ENCODE assay signal across 15 cellular contexts in genomic region chr20:1364106-1364505, GRCh38. TPM values are rescaled to one million over a fixed set of nuclear protein-coding genes. Genes with fewer than 3 reads are reported as not detected.
DNase-seq lines count a peak whose midpoint lies in the region; ATAC-seq lines count a peak whose summit lies in the region.
"Had no signal": no experiment of that assay in that cellular context is flagged by ENCODE, and none has a peak within 500 bp of the region (broad histone marks: within the 10 kb centered on the region; RNA-seq: fewer than 3 reads in every experiment).

No MANE protein-coding gene starts in this region.

- no peaks in the 10 kb centered on the region for H3K79me2 ChIP-seq in mesendoderm (ENCODE audit: control insufficient read depth, insufficient read depth, low read length)

- H2BK120ac ChIP-seq in mesendoderm (ENCODE audit: low read depth, low read length): no peak overlapping the region

- H3K4me3 Mint-ChIP-seq in activated CD4-positive, alpha-beta T cell treated with anti-CD3 and anti-CD28 coated beads, Interleukin-2, amount 10 ng/mL, durations not matched to agents 24 days and 14 days: peak overlapping the region; percentile 58
- no peak overlapping the region for H3K4me3 Mint-ChIP-seq in IgD-negative memory B cell
- peak overlapping the region; percentile 46 for H3K4me3 Mint-ChIP-seq in activated T-helper 17 cell treated with anti-CD3 and anti-CD28 coated beads, Interleukin-2, amount 50 U/mL, for 72 hours
- H3K4me3 Mint-ChIP-seq in naive thymus-derived CD8-positive, alpha-beta T cell: peak overlapping the region; percentile 20 to 81 (median 64)

- peaks cover 69% of the 10 kb centered on the region for H3K4me1 Mint-ChIP-seq in activated CD4-positive, alpha-beta T cell treated with anti-CD3 and anti-CD28 coated beads, Interleukin-2, amount 10 ng/mL, durations not matched to agents 24 days and 14 days
- H3K4me1 Mint-ChIP-seq in IgD-negative memory B cell: peaks cover 7 to 21% (median 18%) of the 10 kb centered on the region in 3 donors
- peaks cover 61% of the 10 kb centered on the region for H3K4me1 Mint-ChIP-seq in activated T-helper 17 cell treated with anti-CD3 and anti-CD28 coated beads, Interleukin-2, amount 50 U/mL, for 72 hours
- peaks cover 32 to 68% (median 43%) of the 10 kb centered on the region in 4 donors for H3K4me1 Mint-ChIP-seq in naive thymus-derived CD8-positive, alpha-beta T cell

- H3K56ac ChIP-seq in mesendoderm (ENCODE audit: low read length): no peak overlapping the region

- intact Hi-C loops in activated CD4-positive, alpha-beta T cell treated with anti-CD3 and anti-CD28 coated beads, Interleukin-2, amount 10 ng/mL, durations not matched to agents 24 days and 14 days (cut with micrococcal nuclease): loop anchor here (1.0 to 10.0 kb wide), 2 partner anchors 13 to 301 kb away; no protein-coding TSS in a partner anchor

- no peak overlapping the region for H4K5ac ChIP-seq in mesendoderm (ENCODE audit: low read length)

- H3K23ac ChIP-seq in mesendoderm (ENCODE audit: low read length): no peak overlapping the region

- no peak overlapping the region for H3K4me3 ChIP-seq in mesendoderm (ENCODE audit: low read length)
- H3K4me3 ChIP-seq: A549, testis had no signal

- no peak overlapping the region for H3K4ac ChIP-seq in mesendoderm (ENCODE audit: low read depth, low read length)

- peak; percentile 86 for DNase-seq in activated CD4-positive, alpha-beta T cell treated with anti-CD3 and anti-CD28 coated beads, Interleukin-2, amount 10 ng/mL, durations not matched to agents 24 days and 14 days
- DNase-seq in activated CD4-positive, alpha-beta T cell treated with anti-CD3 and anti-CD28 coated beads for 48 hours: no peak
- peak in 4 of 10 donors; percentile 11 to 17 (median 14) for DNase-seq in naive thymus-derived CD8-positive, alpha-beta T cell
- DNase-seq in NCI-H1417 treated with DMSO at 0.1 percent for 48 hours (lab: John Stamatoyannopoulos, UW) (no peak), mesendoderm (no peak)
- DNase-seq: GDM1; head of caudate nucleus; NCI-H226; stimulated activated CD4-positive, alpha-beta T cell treated with anti-CD3 and anti-CD28 coated beads, Interleukin-12 subunit alpha, Interleukin-12 subunit beta, amount 100 ng/mL, for 4 hours; testis had no signal

- no peak for ATAC-seq in activated T-helper 17 cell treated with anti-CD3 and anti-CD28 coated beads, Interleukin-2, amount 50 U/mL, for 72 hours (replicated peaks)
- ATAC-seq in naive thymus-derived CD8-positive, alpha-beta T cell: peak; percentile 58 to 65
- ATAC-seq in GM18519 (IDR thresholded peaks at IDR 0.05; ENCODE audit: low FRiP score, unreplicated experiment): no peak
- ATAC-seq: HCT116 had no signal

- H4K8ac ChIP-seq in mesendoderm (ENCODE audit: low read depth, low read length): no peak overlapping the region

- no peak overlapping the region for H3K9ac ChIP-seq in mesendoderm (ENCODE audit: low read length)

- H3K9me3 Mint-ChIP-seq in activated CD4-positive, alpha-beta T cell treated with anti-CD3 and anti-CD28 coated beads, Interleukin-2, amount 10 ng/mL, durations not matched to agents 24 days and 14 days: peaks cover 5% of the 10 kb centered on the region
- H3K9me3 Mint-ChIP-seq in IgD-negative memory B cell: no peaks in the 10 kb centered on the region
- no peaks in the 10 kb centered on the region for H3K9me3 Mint-ChIP-seq in activated T-helper 17 cell treated with anti-CD3 and anti-CD28 coated beads, Interleukin-2, amount 50 U/mL, for 72 hours
- H3K9me3 Mint-ChIP-seq in naive thymus-derived CD8-positive, alpha-beta T cell: peaks cover 0 to 4% (median 0%) of the 10 kb centered on the region in 9 donors

- no CpG with 5 or more reads among the region's 2 CpGs for WGBS in mesendoderm (ENCODE audit: extremely low coverage, insufficient coverage, low lambda C conversion rate)

- H3K27me3 ChIP-seq in mesendoderm (ENCODE audit: insufficient read depth, low read length, poor library complexity): no peaks in the 10 kb centered on the region
- H3K27me3 ChIP-seq: testis had no signal

- H3K27ac ChIP-seq in mesendoderm (ENCODE audit: low read depth, low read length): no peak overlapping the region
- H3K27ac ChIP-seq: A549, testis had no signal

- H3K27me3 Mint-ChIP-seq in activated CD4-positive, alpha-beta T cell treated with anti-CD3 and anti-CD28 coated beads, Interleukin-2, amount 10 ng/mL, durations not matched to agents 24 days and 14 days: no peaks in the 10 kb centered on the region
- H3K27me3 Mint-ChIP-seq in IgD-negative memory B cell: no peaks in the 10 kb centered on the region
- no peaks in the 10 kb centered on the region for H3K27me3 Mint-ChIP-seq in activated T-helper 17 cell treated with anti-CD3 and anti-CD28 coated beads, Interleukin-2, amount 50 U/mL, for 72 hours
- H3K27me3 Mint-ChIP-seq in naive thymus-derived CD8-positive, alpha-beta T cell: no peaks in the 10 kb centered on the region

- peak overlapping the region; percentile 79 for H3K27ac Mint-ChIP-seq in activated CD4-positive, alpha-beta T cell treated with anti-CD3 and anti-CD28 coated beads, Interleukin-2, amount 10 ng/mL, durations not matched to agents 24 days and 14 days
- H3K27ac Mint-ChIP-seq in IgD-negative memory B cell: peak overlapping the region in 2 of 3 donors; percentile 3 to 23
- peak overlapping the region; percentile 50 for H3K27ac Mint-ChIP-seq in activated T-helper 17 cell treated with anti-CD3 and anti-CD28 coated beads, Interleukin-2, amount 50 U/mL, for 72 hours
- H3K27ac Mint-ChIP-seq in naive thymus-derived CD8-positive, alpha-beta T cell: peak overlapping the region; percentile 33 to 91 (median 78)

- no peak overlapping the region for H2AK5ac ChIP-seq in mesendoderm (ENCODE audit: low read length)

- H3K4me2 ChIP-seq in mesendoderm (ENCODE audit: low read length): no peak overlapping the region
- H3K4me2 ChIP-seq: A549 had no signal

- no peak overlapping the region for H2BK5ac ChIP-seq in mesendoderm (ENCODE audit: low read length)

- H2BK15ac ChIP-seq in mesendoderm (replicated peaks; ENCODE audit: low read depth): no peak overlapping the region

- H3K4me1 ChIP-seq in mesendoderm (ENCODE audit: control insufficient read depth, low read depth, low read length): no peaks in the 10 kb centered on the region
- H3K4me1 ChIP-seq: testis had no signal

- H3K36me3 Mint-ChIP-seq in activated CD4-positive, alpha-beta T cell treated with anti-CD3 and anti-CD28 coated beads, Interleukin-2, amount 10 ng/mL, durations not matched to agents 24 days and 14 days (ENCODE audit: low read depth): peaks cover 79% of the 10 kb centered on the region
- H3K36me3 Mint-ChIP-seq in IgD-negative memory B cell: peaks cover 7% of the 10 kb centered on the region
- peaks cover 97% of the 10 kb centered on the region for H3K36me3 Mint-ChIP-seq in activated T-helper 17 cell treated with anti-CD3 and anti-CD28 coated beads, Interleukin-2, amount 50 U/mL, for 72 hours (ENCODE audit: low read depth)
- peaks cover 4 to 62% (median 41%) of the 10 kb centered on the region in 3 donors for H3K36me3 Mint-ChIP-seq in naive thymus-derived CD8-positive, alpha-beta T cell

- no peaks in the 10 kb centered on the region for H3K36me3 ChIP-seq in mesendoderm (ENCODE audit: control insufficient read depth, insufficient read depth, low read length)

- POLR2A ChIA-PET in naive thymus-derived CD8-positive, alpha-beta T cell (lab: Charles Lee): no interaction called here

- no peak overlapping the region for H3K18ac ChIP-seq in mesendoderm (ENCODE audit: low read length)

- H3K79me1 ChIP-seq in mesendoderm (ENCODE audit: low read length): no peaks in the 10 kb centered on the region

RNA-seq across cellular contexts. Expression of gene FKBP1A, which starts 28.7 kb away (rescaled TPM):
- 291 and 292 TPM in 2 replicates for total RNA-seq in activated CD4-positive, alpha-beta T cell treated with anti-CD3 and anti-CD28 coated beads, Interleukin-2, amount 10 ng/mL, durations not matched to agents 24 days and 14 days
- polyA plus RNA-seq in IgD-negative memory B cell: 36.1 TPM
- 100 to 1,000 TPM; 178 to 294 TPM for total RNA-seq in activated T-helper 17 cell treated with anti-CD3 and anti-CD28 coated beads, Interleukin-2, amount 50 U/mL, for 72 hours
- total RNA-seq in naive thymus-derived CD8-positive, alpha-beta T cell: 10 to 100 TPM; 79.0 to 79.4 TPM
- polyA plus RNA-seq in naive thymus-derived CD8-positive, alpha-beta T cell: 10 to 100 TPM; 47.2 to 50.4 (median 50.1) TPM
- polyA plus RNA-seq in mesendoderm (2013, experiment 1 of 2): 234 TPM
- polyA plus RNA-seq in mesendoderm (2013, experiment 2 of 2): 233 TPM

RNA-seq across cellular contexts. Expression of gene SDCBP2, which starts 35.2 kb away (rescaled TPM):
- 2.0 and 3.0 TPM in 2 replicates for total RNA-seq in activated CD4-positive, alpha-beta T cell treated with anti-CD3 and anti-CD28 coated beads, Interleukin-2, amount 10 ng/mL, durations not matched to agents 24 days and 14 days
- 0.91 TPM for polyA plus RNA-seq in IgD-negative memory B cell
- 10 to 100 TPM in 1 of 2 donors, 1 to 10 TPM in 1; 1.8 to 14.3 TPM for total RNA-seq in activated T-helper 17 cell treated with anti-CD3 and anti-CD28 coated beads, Interleukin-2, amount 50 U/mL, for 72 hours
- total RNA-seq in naive thymus-derived CD8-positive, alpha-beta T cell: 1 to 10 TPM; 2.7 to 3.3 TPM
- polyA plus RNA-seq in naive thymus-derived CD8-positive, alpha-beta T cell: 1 to 10 TPM in 1 of 3 donors, under 1 TPM in 2; 0.81 to 1.5 (median 0.98) TPM
- 1.2 TPM for polyA plus RNA-seq in mesendoderm (2013, experiment 1 of 2)
- 1.1 TPM for polyA plus RNA-seq in mesendoderm (2013, experiment 2 of 2)

Comparison
In these comparisons a context has a peak if more than half of its experiments do, and no peak if none do; other contexts are left out.
1. H3K27ac Mint-ChIP-seq: peak in every context shown above with its lines; median percentile 79 in activated CD4-positive, alpha-beta T cell treated with anti-CD3 and anti-CD28 coated beads, Interleukin-2, amount 10 ng/mL, durations not matched to agents 24 days and 14 days; 78 in naive thymus-derived CD8-positive, alpha-beta T cell; 50 in activated T-helper 17 cell treated with anti-CD3 and anti-CD28 coated beads, Interleukin-2, amount 50 U/mL, for 72 hours; 13 in IgD-negative memory B cell.
2. H3K4me3 Mint-ChIP-seq: peak in activated CD4-positive, alpha-beta T cell treated with anti-CD3 and anti-CD28 coated beads, Interleukin-2, amount 10 ng/mL, durations not matched to agents 24 days and 14 days (single experiment), activated T-helper 17 cell treated with anti-CD3 and anti-CD28 coated beads, Interleukin-2, amount 50 U/mL, for 72 hours (single experiment) and naive thymus-derived CD8-positive, alpha-beta T cell (10 of 10); none in IgD-negative memory B cell (0 of 4).
3. ATAC-seq: peak in naive thymus-derived CD8-positive, alpha-beta T cell (2 of 2); none in activated T-helper 17 cell treated with anti-CD3 and anti-CD28 coated beads, Interleukin-2, amount 50 U/mL, for 72 hours (single experiment) and GM18519 (single experiment).